Comparison of ENCODE assay signal across 1 cellular context in genomic region chr17:37828313-37829124, GRCh38.
A peak's percentile ranks its signal among the peaks of the same experiment; 100 is the strongest.
TF ChIP-seq lines count a peak whose summit lies in the region.

No MANE protein-coding gene starts in this region.

TF ChIP-seq in H1, 55 proteins besides CTCF, POLR2A, EP300 and RAD21:
- TF ChIP-seq BACH1 (IDR thresholded peaks at IDR 0.05; ENCODE audit: low read length) (peak; percentile 67), MAFK (IDR thresholded peaks at IDR 0.05; ENCODE audit: low read depth, low read length) (peak; percentile 49; the same call in 1 of the 2 replicates), RFX5 (IDR thresholded peaks at IDR 0.05; ENCODE audit: borderline replicate concordance, low read depth, low read length) (no peak)
